In genomic region chr17:72794152-72794551, GRCh38 we compare ENCODE assay signal across 25 cellular contexts.
DNase-seq lines count a peak whose midpoint lies in the region; ATAC-seq, FAIRE-seq and TF ChIP-seq lines count a peak whose summit lies in the region.
"Had no signal": no experiment of that assay in that cellular context is flagged by ENCODE, and none has a peak within 500 bp of the region (broad histone marks: within the 10 kb centered on the region; RNA-seq: fewer than 3 reads in every experiment).

No MANE protein-coding gene starts in this region.

- H3K79me2 ChIP-seq in H1 (ENCODE audit: control insufficient read depth in 1 of 2, insufficient read depth in 2 of 2, low read length in 2 of 2) = no peaks in the 10 kb centered on the region

- FAIRE-seq in H1 (lab: Jason Lieb, UNC) (no peak), GM19239 (lab: Jason Lieb, UNC) (no peak)
- FAIRE-seq: A204.1, GM12878, GM12892, GM18507 had no signal

- H4K8ac ChIP-seq in H1 (ENCODE audit: extremely low read depth, insufficient read depth, low read length) = no peak overlapping the region

- H4K20me1 ChIP-seq in H1 (replicated peaks in 1 of 2; ENCODE audit: control insufficient read depth in 1 of 2, insufficient read depth in 2 of 2, low read length in 2 of 2) = no peaks in the 10 kb centered on the region
- H4K20me1 ChIP-seq: BLaER1 had no signal

- no peak overlapping the region for H3K4me2 ChIP-seq in H1 (ENCODE audit: insufficient read depth in 1 of 2, low read depth in 2 of 2, low read length in 2 of 2)
- H3K4me2 ChIP-seq: BLaER1 had no signal

- H2AK5ac ChIP-seq in H1 (ENCODE audit: low read depth, low read length) = no peak overlapping the region

- DNase-seq in H1 (ENCODE audit: low read depth in 1 of 2, low spot score in 2 of 2) (no peak), NCI-H2171 (lab: John Stamatoyannopoulos, UW) (no peak), GM19239 (ENCODE audit: insufficient read length, low spot score) (no peak), heart left ventricle (no peak)
- DNase-seq: 8988T; ACHN; BE2C; C1 segment of cervical spinal cord; CD4-positive, alpha-beta memory T cell; CD4-positive, CD25-positive, alpha-beta regulatory T cell; CD8-positive, alpha-beta memory T cell; COR-L47; DMS 273 treated with DMSO at 0.1 percent for 48 hours; DMS153; DMS53; DMS79; DND-41; EL; GDM1 had no signal

- ATAC-seq in heart left ventricle = no peak
- ATAC-seq: GM12878 had no signal

- no peak overlapping the region for H3K4ac ChIP-seq in H1 (replicated peaks; ENCODE audit: insufficient read length, low read depth, low read length)

- H3K4me3 ChIP-seq in HEK293 (ENCODE audit: low read depth, low read length) (no peak overlapping the region), H1 (ENCODE audit: extremely low read depth in 1 of 4, insufficient read depth in 2 of 4, low read depth in 3 of 4, low read length in 4 of 4) (no peak overlapping the region), heart left ventricle (no peak overlapping the region)
- H3K4me3 ChIP-seq: BLaER1, GM12878 had no signal

- no peaks in the 10 kb centered on the region for H3K9me3 ChIP-seq in HEK293 (ENCODE audit: control insufficient read depth, insufficient read depth, low read depth, low read length)
- H3K9me3 ChIP-seq in H1 (ENCODE audit: insufficient read depth in 2 of 2, low read depth in 1 of 2, low read length in 1 of 2) = 0 out of 4 replicates have a peak, but pooled peaks cover 0 to 3% of the 10 kb centered on the region in 2 experiments
- peaks cover 0 to 41% (median 11%) of the 10 kb centered on the region in 12 donors for H3K9me3 ChIP-seq in heart left ventricle

- no peak overlapping the region for H3K56ac ChIP-seq in H1 (replicated peaks; ENCODE audit: insufficient read length, low read depth, low read length)

- intact Hi-C loops in heart left ventricle (cut with DNase I) = no loop called here

- H3K4me1 ChIP-seq in HEK293 (ENCODE audit: control insufficient read depth, insufficient read depth, low read length) (no peaks in the 10 kb centered on the region), H1 (replicated peaks in 1 of 4; ENCODE audit: control insufficient read depth in 3 of 4, insufficient read depth in 4 of 4, low read length in 3 of 4) (peaks cover 0 to 3% (median 0%) of the 10 kb centered on the region in 4 experiments; a peak in 1 of 7 replicates), heart left ventricle (no peaks in the 10 kb centered on the region)

- no peak for TF ChIP-seq EP300 in H1 (IDR thresholded peaks at IDR 0.05; ENCODE audit: borderline replicate concordance in 1 of 2, low read depth in 2 of 2, low read length in 2 of 2)

- H3K79me1 ChIP-seq in H1 (ENCODE audit: low read depth, low read length) = no peaks in the 10 kb centered on the region

- TF ChIP-seq POLR2A in H1 (IDR thresholded peaks at IDR 0.05; ENCODE audit: control extremely low read depth in 1 of 2, low read depth in 2 of 2, low read length in 2 of 2) (no peak), heart left ventricle (IDR thresholded peaks at IDR 0.05) (no peak)

- H3K27me3 ChIP-seq in H1 (replicated peaks in 1 of 4; ENCODE audit: control insufficient read depth in 3 of 4, extremely low read depth in 1 of 4, insufficient read depth in 3 of 4, low read length in 3 of 4) = no peaks in the 10 kb centered on the region
- H3K27me3 ChIP-seq in heart left ventricle = no peaks in the 10 kb centered on the region
- H3K27me3 ChIP-seq: BE2C, BLaER1 had no signal

- CTCF ChIA-PET in HEK293 (lab: Yijun Ruan, JAX) = no interaction called here
- CTCF ChIA-PET in H1 (lab: Charles Lee; ENCODE audit: partially characterized antibody) = interaction anchor here (1.1 to 1.4 kb wide), 3 partner anchors 12 to 30 kb away, joined by 3 read pairs; no protein-coding TSS in a partner anchor

- no peak overlapping the region for H3K23ac ChIP-seq in H1 (ENCODE audit: insufficient read length)

- H4K5ac ChIP-seq in H1 (ENCODE audit: insufficient read length, low read depth, low read length) = no peak overlapping the region

- H2BK120ac ChIP-seq in H1 (replicated peaks; ENCODE audit: low read depth, low read length) = no peak overlapping the region

- POLR2A ChIA-PET in HEK293 (lab: Yijun Ruan, JAX) (no interaction called here), H1 (lab: Charles Lee; ENCODE audit: partially characterized antibody) (no interaction called here)

- no peak overlapping the region for H2AFZ ChIP-seq in H1 (ENCODE audit: low read length)

- H3K18ac ChIP-seq in H1 (ENCODE audit: extremely low read depth, low read length) = no peak overlapping the region

- H2BK12ac ChIP-seq in H1 (ENCODE audit: low read depth, low read length) = no peak overlapping the region

- no peak overlapping the region for H3K27ac ChIP-seq in HEK293 (ENCODE audit: extremely low read depth, low read depth, low read length)
- H3K27ac ChIP-seq in H1 (ENCODE audit: low read depth, low read length) = no peak overlapping the region
- H3K27ac ChIP-seq in heart left ventricle = no peak overlapping the region
- H3K27ac ChIP-seq: BLaER1 had no signal

- no peak for TF ChIP-seq CTCF in HEK293 (tag by site-specific recombination; IDR thresholded peaks at IDR 0.05)
- no peak for TF ChIP-seq CTCF in H1 (IDR thresholded peaks at IDR 0.05; ENCODE audit: control extremely low read depth in 1 of 3, insufficient read depth in 1 of 3, low read depth in 1 of 3, low read length in 3 of 3)
- TF ChIP-seq CTCF in heart left ventricle (IDR thresholded peaks at IDR 0.05) = no peak

- TF ChIP-seq RAD21 in H1 (IDR thresholded peaks at IDR 0.05 in 1 of 2, conservative IDR thresholded peaks at IDR 0.05 in 1 of 2; ENCODE audit: low read depth in 2 of 2, low read length in 2 of 2) = no peak

- H3K36me3 ChIP-seq in HEK293 (ENCODE audit: control insufficient read depth in 2 of 2, insufficient read depth in 1 of 2, low read length in 2 of 2) (no peaks in the 10 kb centered on the region), H1 (ENCODE audit: control insufficient read depth in 2 of 4, insufficient read depth in 4 of 4, low read length in 3 of 4) (no peaks in the 10 kb centered on the region), heart left ventricle (peaks cover 0 to 9% (median 0%) of the 10 kb centered on the region in 9 donors)
- H3K36me3 ChIP-seq: BE2C had no signal

- no peak overlapping the region for H2BK15ac ChIP-seq in H1 (ENCODE audit: low read length)

- H2BK5ac ChIP-seq in H1 (ENCODE audit: low read depth, low read length) = no peak overlapping the region

- 78% methylated on average over 5 of the region's 5 CpGs; no CpG with 5 or more reads in 1 of the 2 experiments for WGBS in H1 (ENCODE audit: extremely low coverage in 1 of 2, insufficient coverage in 1 of 2, insufficient read length in 1 of 2, insufficient replicate concordance in 2 of 2, low coverage in 1 of 2, low lambda C conversion rate in 2 of 2, missing lambda C conversion rate in 1 of 2), 2 experiments
- 70 to 82% (median 75%) methylated on average over 5 of the region's 5 CpGs for WGBS in heart left ventricle, 4 donors

- H3K9ac ChIP-seq in H1 (replicated peaks in 1 of 4; ENCODE audit: extremely low read depth in 1 of 4, low read depth in 3 of 4, low read length in 3 of 4) = no peak overlapping the region
- H3K9ac ChIP-seq: BLaER1 had no signal

- H3K23me2 ChIP-seq in H1 (ENCODE audit: low read depth, low read length) = no peaks in the 10 kb centered on the region

- no peak overlapping the region for H3K14ac ChIP-seq in H1 (ENCODE audit: insufficient read length)

- no peak overlapping the region for H2BK20ac ChIP-seq in H1 (ENCODE audit: low read length)

- no peak overlapping the region for H4K91ac ChIP-seq in H1 (replicated peaks; ENCODE audit: insufficient read length, low read length)

TF ChIP-seq in HEK293, 187 proteins besides CTCF, POLR2A, EP300 and RAD21:
- no peak for TF ChIP-seq ZNF274 (IDR thresholded peaks at IDR 0.05; ENCODE audit: low read length)
- TF ChIP-seq ZNF274 (tag by site-specific recombination; IDR thresholded peaks at IDR 0.05; ENCODE audit: borderline replicate concordance) = 0 out of 2 replicates have a peak, but pooled peaks have one; percentile 23
- TF ChIP-seq ZNF843 (tag by site-specific recombination; IDR thresholded peaks at IDR 0.05) = no peak
- TF ChIP-seq BCL11B (tag by site-specific recombination; IDR thresholded peaks at IDR 0.05; ENCODE audit: low read depth) = no peak

TF ChIP-seq in H1, 55 proteins besides CTCF, POLR2A, EP300 and RAD21:
- TF ChIP-seq EGR1 (IDR thresholded peaks at IDR 0.05; ENCODE audit: borderline replicate concordance, low read depth, low read length) (no peak), ZNF274 (IDR thresholded peaks at IDR 0.05; ENCODE audit: borderline replicate concordance, extremely low read depth, low read length) (peak; percentile 48; the same call in 1 of the 2 replicates)
